Comparison of ENCODE assay signal across 1 cellular context in the genomic region with DNA sequence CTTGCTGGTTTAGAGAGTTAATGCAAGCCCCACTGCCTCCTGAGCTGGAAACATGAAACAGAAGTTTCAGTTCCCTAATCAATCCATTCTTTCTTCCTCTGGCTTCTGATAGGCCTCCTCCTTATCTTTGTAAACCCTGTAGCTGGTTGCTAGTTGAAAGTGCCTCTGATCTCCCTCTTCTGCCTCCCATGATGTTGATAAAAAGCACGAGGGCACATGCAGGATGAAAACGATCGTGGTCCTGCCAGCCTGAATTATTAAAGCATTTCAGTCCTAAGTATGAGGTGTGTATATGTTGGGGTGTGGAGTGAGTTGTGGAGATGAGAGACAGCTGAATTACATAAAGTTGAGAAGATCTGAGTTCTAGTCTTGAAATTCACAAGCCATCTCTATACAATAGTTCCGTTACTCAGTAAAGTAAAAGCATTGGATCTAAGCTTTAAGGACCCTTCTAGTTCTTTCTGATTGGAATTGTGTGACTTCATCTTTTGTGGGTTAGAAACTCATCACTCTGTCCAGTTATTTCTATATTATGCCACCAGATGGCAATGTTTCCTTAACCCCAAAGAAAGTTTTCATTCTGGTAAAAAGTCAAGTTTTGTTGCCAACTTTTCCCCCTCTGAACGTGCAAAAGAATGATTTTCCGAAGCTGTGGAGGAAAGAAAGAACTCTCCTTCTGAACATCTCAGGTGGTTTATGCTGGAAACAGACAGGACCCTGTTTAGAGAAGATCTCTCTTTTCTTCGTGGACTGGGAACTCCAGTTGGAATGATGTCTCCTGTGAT.
A peak's percentile ranks its signal among the peaks of the same experiment; 100 is the strongest.
TF ChIP-seq lines count a peak whose summit lies in the region.

No MANE protein-coding gene starts in this region.

TF ChIP-seq in K562, 482 proteins besides CTCF, POLR2A, EP300 and RAD21 (continues in another document):
- TF ChIP-seq ZBTB40 (IDR thresholded peaks at IDR 0.05) (0 out of 2 replicates have a peak, but pooled peaks have one; percentile 9), ZBTB40 (CRISPR knock-in tag; IDR thresholded peaks at IDR 0.05) (no peak), ZFP30 (CRISPR knock-in tag; IDR thresholded peaks at IDR 0.05; ENCODE audit: borderline replicate concordance) (no peak), ATF1 (CRISPR knock-in tag; IDR thresholded peaks at IDR 0.05) (no peak), ATF1 (tag; IDR thresholded peaks at IDR 0.05) (0 out of 2 replicates have a peak, but pooled peaks have one; percentile 29), HMG20B (CRISPR knock-in tag; IDR thresholded peaks at IDR 0.05) (no peak), NR0B1 (IDR thresholded peaks at IDR 0.05; ENCODE audit: partially characterized antibody) (no peak), ARNT (IDR thresholded peaks at IDR 0.05) (peak in 1 of 2 experiments; percentile 66; a peak in 1 of 4 replicates), ZNF592 (IDR thresholded peaks at IDR 0.05) (peak; percentile 47; the same call in 1 of the 2 replicates), FOXK2 (conservative IDR thresholded peaks at IDR 0.05 in 1 of 2, IDR thresholded peaks at IDR 0.05 in 1 of 2; ENCODE audit: low read depth in 2 of 2) (no peak), GATAD2B (IDR thresholded peaks at IDR 0.05; ENCODE audit: borderline replicate concordance) (peak; percentile 54; the same call in 1 of the 2 replicates), FOXJ2 (tag; IDR thresholded peaks at IDR 0.05) (0 out of 2 replicates have a peak, but pooled peaks have one; percentile 32), MYC (IDR thresholded peaks at IDR 0.05; ENCODE audit: low read depth, low read length) (peak; percentile 80), MYC (CRISPR knock-in tag; IDR thresholded peaks at IDR 0.05; ENCODE audit: borderline replicate concordance, low read depth) (no peak), GATAD2A (IDR thresholded peaks at IDR 0.05) (no peak), CEBPG (CRISPR knock-in tag; IDR thresholded peaks at IDR 0.05) (no peak), CEBPG (tag; conservative IDR thresholded peaks at IDR 0.05 in 1 of 2, IDR thresholded peaks at IDR 0.05 in 1 of 2) (0 out of 4 replicates have a peak, but pooled peaks of 1 of the 2 experiments have one; percentile 9), EP400 (IDR thresholded peaks at IDR 0.05) (peak; percentile 53), L3MBTL2 (IDR thresholded peaks at IDR 0.05) (peak; percentile 79), TEAD2 (tag; IDR thresholded peaks at IDR 0.05) (0 out of 2 replicates have a peak, but pooled peaks have one; percentile 16), ELF2 (CRISPR knock-in tag; IDR thresholded peaks at IDR 0.05) (no peak), ARID2 (IDR thresholded peaks at IDR 0.05) (peak; percentile 89), MEIS2 (IDR thresholded peaks at IDR 0.05; ENCODE audit: partially characterized antibody) (peak; percentile 6), MAFK (IDR thresholded peaks at IDR 0.05; ENCODE audit: low read length) (no peak), SMAD4 (CRISPR knock-in tag; conservative IDR thresholded peaks at IDR 0.05) (peak; percentile 17; the same call in 1 of the 2 replicates), NFRKB (IDR thresholded peaks at IDR 0.05; ENCODE audit: low read depth) (0 out of 2 replicates have a peak, but pooled peaks have one; percentile 39), XRCC5 (IDR thresholded peaks at IDR 0.05; ENCODE audit: low read depth, low read length) (no peak), TEAD4 (IDR thresholded peaks at IDR 0.05; ENCODE audit: low read length) (peak; percentile 33), TEAD4 (CRISPR knock-in tag; IDR thresholded peaks at IDR 0.05; ENCODE audit: borderline replicate concordance) (no peak), SMC3 (conservative IDR thresholded peaks at IDR 0.05; ENCODE audit: insufficient read depth, low read depth, low read length) (peak; percentile 80), ZNF583 (CRISPR knock-in tag; IDR thresholded peaks at IDR 0.05) (no peak), NCOR1 (IDR thresholded peaks at IDR 0.05) (peak; percentile 23; the same call in 1 of the 2 replicates), NUFIP1 (IDR thresholded peaks at IDR 0.05; ENCODE audit: partially characterized antibody) (no peak), JUND (IDR thresholded peaks at IDR 0.05; ENCODE audit: borderline replicate concordance, low read depth, low read length) (peak; percentile 31; the same call in 1 of the 2 replicates), JUND (tag; IDR thresholded peaks at IDR 0.05; ENCODE audit: borderline replicate concordance, low read depth, low read length) (peak; percentile 31; the same call in 1 of the 3 replicates), ZNF232 (CRISPR knock-in tag; IDR thresholded peaks at IDR 0.05) (no peak), ZSCAN29 (IDR thresholded peaks at IDR 0.05) (no peak), MYBL2 (IDR thresholded peaks at IDR 0.05; ENCODE audit: low read depth) (no peak), MYBL2 (CRISPR knock-in tag; IDR thresholded peaks at IDR 0.05; ENCODE audit: borderline replicate concordance) (no peak), CCAR2 (IDR thresholded peaks at IDR 0.05; ENCODE audit: low read depth, low read length) (no peak), ZNF165 (CRISPR knock-in tag; IDR thresholded peaks at IDR 0.05; ENCODE audit: borderline replicate concordance) (no peak), SMARCC2 (IDR thresholded peaks at IDR 0.05; ENCODE audit: low read depth) (no peak), HDAC3 (IDR thresholded peaks at IDR 0.05; ENCODE audit: borderline replicate concordance, partially characterized antibody) (peak; percentile 19), ZFX (CRISPR knock-in tag; IDR thresholded peaks at IDR 0.05) (no peak), DEAF1 (CRISPR knock-in tag; IDR thresholded peaks at IDR 0.05) (peak; percentile 92), RHOXF2B (CRISPR knock-in tag; conservative IDR thresholded peaks at IDR 0.05) (no peak), JUN (IDR thresholded peaks at IDR 0.05; ENCODE audit: borderline replicate concordance, low read depth, low read length) (0 out of 2 replicates have a peak, but pooled peaks have one; percentile 14), JUN (CRISPR knock-in tag; IDR thresholded peaks at IDR 0.05; ENCODE audit: borderline replicate concordance) (no peak), CBFA2T3 (IDR thresholded peaks at IDR 0.05) (peak; percentile 66)
- TF ChIP-seq, protein P1, sequence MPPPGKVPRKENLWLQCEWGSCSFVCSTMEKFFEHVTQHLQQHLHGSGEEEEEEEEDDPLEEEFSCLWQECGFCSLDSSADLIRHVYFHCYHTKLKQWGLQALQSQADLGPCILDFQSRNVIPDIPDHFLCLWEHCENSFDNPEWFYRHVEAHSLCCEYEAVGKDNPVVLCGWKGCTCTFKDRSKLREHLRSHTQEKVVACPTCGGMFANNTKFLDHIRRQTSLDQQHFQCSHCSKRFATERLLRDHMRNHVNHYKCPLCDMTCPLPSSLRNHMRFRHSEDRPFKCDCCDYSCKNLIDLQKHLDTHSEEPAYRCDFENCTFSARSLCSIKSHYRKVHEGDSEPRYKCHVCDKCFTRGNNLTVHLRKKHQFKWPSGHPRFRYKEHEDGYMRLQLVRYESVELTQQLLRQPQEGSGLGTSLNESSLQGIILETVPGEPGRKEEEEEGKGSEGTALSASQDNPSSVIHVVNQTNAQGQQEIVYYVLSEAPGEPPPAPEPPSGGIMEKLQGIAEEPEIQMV (tag; conservative IDR thresholded peaks at IDR 0.05; ENCODE audit: low read depth): no peak
